ENCODE assay signal across 16 cellular contexts in the genomic region with DNA sequence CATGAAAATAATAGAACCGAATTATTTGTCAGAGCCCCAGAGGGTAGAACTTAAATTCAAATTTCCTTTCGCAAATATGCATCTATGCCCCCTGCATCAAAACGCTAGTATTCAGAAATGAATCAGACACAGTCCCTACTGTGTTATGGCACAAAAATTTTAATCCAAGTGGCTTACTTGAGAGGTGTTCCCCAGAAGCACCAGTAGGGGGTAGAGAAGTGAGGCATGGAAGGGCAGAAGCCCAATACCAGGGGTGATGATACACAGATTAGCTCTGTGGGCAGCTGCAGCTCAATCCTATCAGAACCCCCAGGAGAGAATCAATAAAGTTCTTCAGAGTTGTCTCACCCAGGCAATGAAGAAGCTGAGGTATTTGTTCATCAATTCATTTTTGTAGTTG.
DNase-seq lines count a peak whose midpoint lies in the region; ATAC-seq and TF ChIP-seq lines count a peak whose summit lies in the region.
"Had no signal": no experiment of that assay in that cellular context is flagged by ENCODE, and none has a peak within 500 bp of the region (broad histone marks: within the 10 kb centered on the region; RNA-seq: fewer than 3 reads in every experiment).

No MANE protein-coding gene starts in this region.

- H3K4me1 Mint-ChIP-seq in activated naive CD4-positive, alpha-beta T cell treated with anti-CD3 and anti-CD28 coated beads, Interleukin-2, amount 10 ng/mL, durations not matched to agents 7 days and 5 days = no peaks in the 10 kb centered on the region
- H3K4me1 Mint-ChIP-seq: stimulated activated effector memory CD8-positive, alpha-beta T cell treated with anti-CD3 and anti-CD28 coated beads, Interleukin-12 subunit alpha, Interleukin-12 subunit beta, amount 100 ng/mL, for 72 hours had no signal

- peak; percentile 15; the same call in 1 of the 2 replicates for TF ChIP-seq RAD21 in HCT116 (IDR thresholded peaks at IDR 0.05; ENCODE audit: low read depth)

- H3K9me3 Mint-ChIP-seq in activated naive CD4-positive, alpha-beta T cell treated with anti-CD3 and anti-CD28 coated beads, Interleukin-2, amount 10 ng/mL, durations not matched to agents 7 days and 5 days = no peaks in the 10 kb centered on the region
- H3K9me3 Mint-ChIP-seq: stimulated activated effector memory CD8-positive, alpha-beta T cell treated with anti-CD3 and anti-CD28 coated beads, Interleukin-12 subunit alpha, Interleukin-12 subunit beta, amount 100 ng/mL, for 72 hours; T-helper 2 cell treated with Interferon-gamma antibody and Interleukin-4, amounts not matched to agents 5 μg/mL and 100 μg/mL, for 36 hours had no signal

- CTCF ChIA-PET in HCT116 (lab: Charles Lee) = no interaction called here
- CTCF ChIA-PET in activated naive CD4-positive, alpha-beta T cell treated with anti-CD3 and anti-CD28 coated beads, Interleukin-2, amount 10 ng/mL, durations not matched to agents 7 days and 5 days (lab: Charles Lee) = no interaction called here

- no TSS peak for BruUV-seq in HCT116 (replicated peaks; lab: Mats Ljungman, UMichigan)

- H3K4me1 ChIP-seq in DND-41 (ENCODE audit: insufficient read depth, low read length) (no peaks in the 10 kb centered on the region), HCT116 (ENCODE audit: control insufficient read depth in 1 of 2, insufficient read depth in 2 of 2, low read length in 2 of 2) (no peaks in the 10 kb centered on the region), left ventricle myocardium inferior (no peaks in the 10 kb centered on the region)
- H3K4me1 ChIP-seq: colonic mucosa, gastrocnemius medialis, parathyroid adenoma had no signal

- RAD21 ChIA-PET in HCT116 (lab: Charles Lee; ENCODE audit: low non-redundant PET in 1 of 2, low total read pairs in 2 of 2, uncharacterized antibody in 2 of 2, unreplicated experiment in 2 of 2) = no interaction called here

- H3K9ac ChIP-seq in DND-41 (ENCODE audit: low read depth, low read length) (no peak overlapping the region), HCT116 (ENCODE audit: low read length) (no peak overlapping the region)
- H3K9ac ChIP-seq: parathyroid adenoma had no signal

- H3K4me3 Mint-ChIP-seq in activated naive CD4-positive, alpha-beta T cell treated with anti-CD3 and anti-CD28 coated beads, Interleukin-2, amount 10 ng/mL, durations not matched to agents 7 days and 5 days = no peak overlapping the region
- H3K4me3 Mint-ChIP-seq: stimulated activated effector memory CD8-positive, alpha-beta T cell treated with anti-CD3 and anti-CD28 coated beads, Interleukin-12 subunit alpha, Interleukin-12 subunit beta, amount 100 ng/mL, for 72 hours; T-helper 2 cell treated with Interferon-gamma antibody and Interleukin-4, amounts not matched to agents 5 μg/mL and 100 μg/mL, for 36 hours had no signal

- no peaks in the 10 kb centered on the region for H3K36me3 Mint-ChIP-seq in activated naive CD4-positive, alpha-beta T cell treated with anti-CD3 and anti-CD28 coated beads, Interleukin-2, amount 10 ng/mL, durations not matched to agents 7 days and 5 days
- H3K36me3 Mint-ChIP-seq: stimulated activated effector memory CD8-positive, alpha-beta T cell treated with anti-CD3 and anti-CD28 coated beads, Interleukin-12 subunit alpha, Interleukin-12 subunit beta, amount 100 ng/mL, for 72 hours had no signal

- H3K36me3 ChIP-seq in DND-41 (ENCODE audit: insufficient read depth, low read length) = no peaks in the 10 kb centered on the region
- no peaks in the 10 kb centered on the region for H3K36me3 ChIP-seq in HCT116 (ENCODE audit: control insufficient read depth in 1 of 2, insufficient read depth in 2 of 2, low read length in 2 of 2)
- no peaks in the 10 kb centered on the region for H3K36me3 ChIP-seq in left ventricle myocardium inferior
- H3K36me3 ChIP-seq: colonic mucosa, gastrocnemius medialis had no signal

- no peak overlapping the region for H3K27ac ChIP-seq in DND-41 (ENCODE audit: low read length)
- no peak overlapping the region for H3K27ac ChIP-seq in HCT116 (ENCODE audit: low read depth, low read length)
- no peak overlapping the region for H3K27ac ChIP-seq in left ventricle myocardium inferior (replicated peaks)
- H3K27ac ChIP-seq: colonic mucosa, gastrocnemius medialis, parathyroid adenoma had no signal

- H3K4me2 ChIP-seq in DND-41 (ENCODE audit: insufficient read depth, low read length) = no peak overlapping the region
- H3K4me2 ChIP-seq in HCT116 (ENCODE audit: low read length) = no peak overlapping the region

- H2AFZ ChIP-seq in DND-41 (ENCODE audit: low read depth, low read length) (no peak overlapping the region), HCT116 (ENCODE audit: low read depth, low read length, poor library complexity, severe bottlenecking) (no peak overlapping the region)
- H2AFZ ChIP-seq: parathyroid adenoma had no signal

- TF ChIP-seq CTCF in DND-41 (IDR thresholded peaks at IDR 0.05; ENCODE audit: borderline replicate concordance, extremely low read depth, low read length, poor library complexity, severe bottlenecking) (peak; percentile 25), HCT116 (IDR thresholded peaks at IDR 0.05 in 2 of 3, conservative IDR thresholded peaks at IDR 0.05 in 1 of 3; ENCODE audit: borderline replicate concordance in 1 of 3, insufficient read depth in 1 of 3, low read depth in 2 of 3, low read length in 2 of 3) (peak in 2 of 3 experiments; percentile 48 to 52; a peak in 4 of 6 replicates), left ventricle myocardium inferior (IDR thresholded peaks at IDR 0.05; ENCODE audit: borderline replicate concordance) (no peak)

- no peaks in the 10 kb centered on the region for H3K9me2 ChIP-seq in HCT116 (ENCODE audit: insufficient read depth)

- H4K20me1 ChIP-seq in DND-41 (ENCODE audit: insufficient read depth, low read length) = no peaks in the 10 kb centered on the region
- H4K20me1 ChIP-seq in HCT116 (ENCODE audit: insufficient read depth) = no peaks in the 10 kb centered on the region

- no peak for TF ChIP-seq POLR2A in HCT116 (IDR thresholded peaks at IDR 0.05; ENCODE audit: borderline replicate concordance, extremely low read depth, insufficient read depth, insufficient read length)

- H3K27me3 ChIP-seq in DND-41 (ENCODE audit: insufficient read depth, low read length, poor library complexity) = peaks cover 3% of the 10 kb centered on the region
- peaks cover 25% of the 10 kb centered on the region for H3K27me3 ChIP-seq in HCT116 (ENCODE audit: insufficient read depth, low read length)
- H3K27me3 ChIP-seq in left ventricle myocardium inferior (ENCODE audit: low read depth) = no peaks in the 10 kb centered on the region
- H3K27me3 ChIP-seq: colonic mucosa, gastrocnemius medialis had no signal

- H3K79me2 ChIP-seq in DND-41 (ENCODE audit: insufficient read depth, low read length) (no peaks in the 10 kb centered on the region), HCT116 (ENCODE audit: insufficient read depth, low read length) (no peaks in the 10 kb centered on the region)
- H3K79me2 ChIP-seq: parathyroid adenoma had no signal

- POLR2A ChIA-PET in HCT116 (lab: Charles Lee) = no interaction called here

- H3K27me3 Mint-ChIP-seq in activated naive CD4-positive, alpha-beta T cell treated with anti-CD3 and anti-CD28 coated beads, Interleukin-2, amount 10 ng/mL, durations not matched to agents 7 days and 5 days = no peaks in the 10 kb centered on the region

- no peak overlapping the region for H3K4me3 ChIP-seq in DND-41 (ENCODE audit: low read depth in 1 of 2, low read length in 2 of 2)
- no peak overlapping the region for H3K4me3 ChIP-seq in HCT116 (replicated peaks in 1 of 2; ENCODE audit: low read depth in 1 of 2, low read length in 2 of 2)
- H3K4me3 ChIP-seq in left ventricle myocardium inferior = no peak overlapping the region
- H3K4me3 ChIP-seq: colonic mucosa, gastrocnemius medialis had no signal

- no peak for DNase-seq in DND-41
- no peak for DNase-seq in HCT116 (ENCODE audit: low read depth, low spot score)
- DNase-seq in SK-MEL-5 (ENCODE audit: low read depth, low spot score) = peak; percentile 32
- peak; percentile 56 for DNase-seq in iPS-NIHi7 (ENCODE audit: extremely low spot score)
- DNase-seq in hypothalamus (lab: John Stamatoyannopoulos, UW) = no peak
- no peak for DNase-seq in NCI-H2227 treated with DMSO at 0.1 percent for 48 hours (lab: John Stamatoyannopoulos, UW)
- no peak for DNase-seq in left ventricle myocardium inferior
- no peak for DNase-seq in activated naive CD4-positive, alpha-beta T cell treated with anti-CD3 and anti-CD28 coated beads, Interleukin-2, amount 10 ng/mL, durations not matched to agents 7 days and 5 days
- DNase-seq: colonic mucosa, gastrocnemius medialis, mesenchymal stem cell, NCI-H1417, OCI-M1 had no signal

- no peak overlapping the region for H3K27ac Mint-ChIP-seq in activated naive CD4-positive, alpha-beta T cell treated with anti-CD3 and anti-CD28 coated beads, Interleukin-2, amount 10 ng/mL, durations not matched to agents 7 days and 5 days
- H3K27ac Mint-ChIP-seq: stimulated activated effector memory CD8-positive, alpha-beta T cell treated with anti-CD3 and anti-CD28 coated beads, Interleukin-12 subunit alpha, Interleukin-12 subunit beta, amount 100 ng/mL, for 72 hours; T-helper 2 cell treated with Interferon-gamma antibody and Interleukin-4, amounts not matched to agents 5 μg/mL and 100 μg/mL, for 36 hours had no signal

- no peaks in the 10 kb centered on the region for H3K9me3 ChIP-seq in DND-41 (ENCODE audit: insufficient read depth, low read length, severe bottlenecking)
- no peaks in the 10 kb centered on the region for H3K9me3 ChIP-seq in HCT116 (ENCODE audit: control insufficient read depth in 1 of 2, insufficient read depth in 1 of 2, low read depth in 1 of 2, low read length in 2 of 2)
- H3K9me3 ChIP-seq in left ventricle myocardium inferior (replicated peaks) = no peaks in the 10 kb centered on the region
- H3K9me3 ChIP-seq: colonic mucosa, gastrocnemius medialis had no signal

- in situ Hi-C loops in SK-MEL-5 (cut with HindIII; ENCODE audit: low pct_unique_long_range_greater_than_20kb, low sequenced_read_pairs) = no loop called here

- intact Hi-C loops in HCT116 (cut with micrococcal nuclease) (no loop called here), left ventricle myocardium inferior (cut with micrococcal nuclease) (no loop called here)

- ATAC-seq in DND-41 (ENCODE audit: insufficient read depth, low read depth) (no peak), HCT116 (peak; percentile 74)
- ATAC-seq: gastrocnemius medialis; stimulated activated effector memory CD8-positive, alpha-beta T cell treated with anti-CD3 and anti-CD28 coated beads, Interleukin-12 subunit alpha, Interleukin-12 subunit beta, amount 100 ng/mL, for 72 hours had no signal

TF ChIP-seq in HCT116, 20 proteins besides CTCF, POLR2A, EP300 and RAD21 (continues in another document):
- no peak for TF ChIP-seq ZNF274 (IDR thresholded peaks at IDR 0.05; ENCODE audit: low read depth, low read length)
- TF ChIP-seq, protein P1, sequence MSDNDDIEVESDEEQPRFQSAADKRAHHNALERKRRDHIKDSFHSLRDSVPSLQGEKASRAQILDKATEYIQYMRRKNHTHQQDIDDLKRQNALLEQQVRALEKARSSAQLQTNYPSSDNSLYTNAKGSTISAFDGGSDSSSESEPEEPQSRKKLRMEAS (IDR thresholded peaks at IDR 0.05) = no peak
- TF ChIP-seq, protein P2, sequence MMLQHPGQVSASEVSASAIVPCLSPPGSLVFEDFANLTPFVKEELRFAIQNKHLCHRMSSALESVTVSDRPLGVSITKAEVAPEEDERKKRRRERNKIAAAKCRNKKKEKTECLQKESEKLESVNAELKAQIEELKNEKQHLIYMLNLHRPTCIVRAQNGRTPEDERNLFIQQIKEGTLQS (IDR thresholded peaks at IDR 0.05) = no peak

Comparison
In these comparisons a context has a peak if more than half of its experiments do, and no peak if none do; other contexts are left out.
1. DNase-seq: peak in SK-MEL-5 (single experiment) and iPS-NIHi7 (single experiment); none in DND-41 (single experiment), HCT116 (single experiment), hypothalamus (0 of 51), NCI-H2227 treated with DMSO at 0.1 percent for 48 hours (single experiment), left ventricle myocardium inferior (single experiment) and activated naive CD4-positive, alpha-beta T cell treated with anti-CD3 and anti-CD28 coated beads, Interleukin-2, amount 10 ng/mL, durations not matched to agents 7 days and 5 days (single experiment).